Comparison of ENCODE assay signal across 11 cellular contexts in genomic region chr17:74512624-74513084, GRCh38. TPM values are rescaled to one million over a fixed set of nuclear protein-coding genes. Genes with fewer than 3 reads are reported as not detected.
DNase-seq lines count a peak whose midpoint lies in the region; ATAC-seq and TF ChIP-seq lines count a peak whose summit lies in the region.
"Had no signal": no experiment of that assay in that cellular context is flagged by ENCODE, and none has a peak within 500 bp of the region (broad histone marks: within the 10 kb centered on the region; RNA-seq: fewer than 3 reads in every experiment).

No MANE protein-coding gene starts in this region.

- H3K4me2 ChIP-seq in PC-9: no peak overlapping the region
- H3K4me2 ChIP-seq: KMS-11 had no signal

- DNase-seq in T-helper 2 cell treated with Interferon-gamma antibody and Interleukin-4, amounts not matched to agents 5 μg/mL and 100 μg/mL, for 36 hours (ENCODE audit: low spot score): peak; percentile 77
- no peak for DNase-seq in T-helper 2 cell
- peak; percentile 48 for DNase-seq in stimulated activated CD4-positive, alpha-beta T cell treated with anti-CD3 and anti-CD28 coated beads, Interleukin-4, amount 100 ng/mL, for 24 hours
- DNase-seq in dermis blood vessel endothelial cell: no peak
- DNase-seq in central memory CD4-positive, alpha-beta T cell: no peak
- DNase-seq in PC-9: no peak

- POLR2A ChIA-PET in PC-9 (lab: Charles Lee; ENCODE audit: unreplicated experiment): no interaction called here

- H3K4me1 ChIP-seq in PC-9 (replicated peaks; ENCODE audit: insufficient read depth): no peaks in the 10 kb centered on the region

- no peaks in the 10 kb centered on the region for H3F3A ChIP-seq in PC-9 (ENCODE audit: insufficient read depth, low read depth)

- CTCF ChIA-PET in PC-9 (lab: Charles Lee): no interaction called here

- H3K27me3 ChIP-seq in PC-9 (ENCODE audit: insufficient read depth, low read depth): peaks cover 17% of the 10 kb centered on the region; the same call in 1 of the 2 replicates

- H3K4me3 Mint-ChIP-seq in T-helper 2 cell treated with Interferon-gamma antibody and Interleukin-4, amounts not matched to agents 5 μg/mL and 100 μg/mL, for 36 hours: no peak overlapping the region
- H3K4me3 Mint-ChIP-seq in activated naive CD8-positive, alpha-beta T cell: peak overlapping the region; percentile 27

- no peak overlapping the region for H3K27ac ChIP-seq in PC-9
- H3K27ac ChIP-seq: 22Rv1, KMS-11 had no signal

- no peak for TF ChIP-seq CTCF in PC-9 (conservative IDR thresholded peaks at IDR 0.05)

- H3K27me3 Mint-ChIP-seq in T-helper 2 cell treated with Interferon-gamma antibody and Interleukin-4, amounts not matched to agents 5 μg/mL and 100 μg/mL, for 36 hours (ENCODE audit: low read depth): peaks cover 11% of the 10 kb centered on the region
- peaks cover 2% of the 10 kb centered on the region for H3K27me3 Mint-ChIP-seq in activated naive CD8-positive, alpha-beta T cell

- no peaks in the 10 kb centered on the region for H4K20me1 ChIP-seq in PC-9 (ENCODE audit: insufficient read depth)

- H3K79me2 ChIP-seq in PC-9 (ENCODE audit: low read depth): no peaks in the 10 kb centered on the region

- intact Hi-C loops in PC-9 (cut with micrococcal nuclease; ENCODE audit: unreplicated experiment): no loop called here

- peak; percentile 65 for ATAC-seq in HG03342 (IDR thresholded peaks at IDR 0.05; ENCODE audit: unreplicated experiment)

- BruUV-seq in PC-9 (replicated peaks; lab: Mats Ljungman, UMichigan): no TSS peak

- no peaks in the 10 kb centered on the region for H3K9me2 ChIP-seq in PC-9 (ENCODE audit: insufficient read depth)

- H3K4me1 Mint-ChIP-seq in T-helper 2 cell treated with Interferon-gamma antibody and Interleukin-4, amounts not matched to agents 5 μg/mL and 100 μg/mL, for 36 hours (ENCODE audit: low read depth): peaks cover 11% of the 10 kb centered on the region
- H3K4me1 Mint-ChIP-seq in activated naive CD8-positive, alpha-beta T cell (ENCODE audit: low read depth): peaks cover 16% of the 10 kb centered on the region

- H3K36me3 ChIP-seq in PC-9 (ENCODE audit: low read depth): no peaks in the 10 kb centered on the region

- H2AFZ ChIP-seq in PC-9: no peak overlapping the region

- peaks cover 12% of the 10 kb centered on the region for H3K9me3 Mint-ChIP-seq in T-helper 2 cell treated with Interferon-gamma antibody and Interleukin-4, amounts not matched to agents 5 μg/mL and 100 μg/mL, for 36 hours
- H3K9me3 Mint-ChIP-seq in activated naive CD8-positive, alpha-beta T cell (ENCODE audit: low read depth): peaks cover 4% of the 10 kb centered on the region

- H3K36me3 Mint-ChIP-seq in T-helper 2 cell treated with Interferon-gamma antibody and Interleukin-4, amounts not matched to agents 5 μg/mL and 100 μg/mL, for 36 hours (ENCODE audit: low read depth): peaks cover 11% of the 10 kb centered on the region
- H3K36me3 Mint-ChIP-seq in activated naive CD8-positive, alpha-beta T cell: peaks cover 7% of the 10 kb centered on the region

- H3K9me3 ChIP-seq in PC-9 (ENCODE audit: insufficient read depth, low read depth): 0 out of 2 replicates have a peak, but pooled peaks cover 4% of the 10 kb centered on the region

- no peak overlapping the region for H3K4me3 ChIP-seq in PC-9

- no peak overlapping the region for H3K27ac Mint-ChIP-seq in T-helper 2 cell treated with Interferon-gamma antibody and Interleukin-4, amounts not matched to agents 5 μg/mL and 100 μg/mL, for 36 hours
- peak overlapping the region; percentile 84 for H3K27ac Mint-ChIP-seq in activated naive CD8-positive, alpha-beta T cell

RNA-seq across cellular contexts. Expression of gene CD300LB, which starts 18.6 kb away (rescaled TPM):
- total RNA-seq in dermis blood vessel endothelial cell (not detected in 2 replicates), PC-9 (2021) (not detected in 2 replicates)
- total RNA-seq: dermis microvascular lymphatic vessel endothelial cell had no signal

RNA-seq across cellular contexts. Expression of gene CD300C, which starts 33.3 kb away (rescaled TPM):
- not detected in 2 replicates for total RNA-seq in dermis blood vessel endothelial cell
- total RNA-seq in PC-9 (2021): not detected in 2 replicates
- total RNA-seq: dermis microvascular lymphatic vessel endothelial cell had no signal

RNA-seq across cellular contexts. Expression of gene CD300A, which starts 46.2 kb away (rescaled TPM):
- total RNA-seq in dermis blood vessel endothelial cell (not detected in 2 replicates), PC-9 (2021) (not detected in 2 replicates)
- total RNA-seq: dermis microvascular lymphatic vessel endothelial cell had no signal

RNA-seq across cellular contexts. Expression of gene CD300H, which starts 54.7 kb away (rescaled TPM):
- total RNA-seq in dermis blood vessel endothelial cell (not detected in 2 replicates), PC-9 (2021) (not detected in 2 replicates)
- total RNA-seq: dermis microvascular lymphatic vessel endothelial cell had no signal

Comparison
In these comparisons a context has a peak if more than half of its experiments do, and no peak if none do; other contexts are left out.
1. DNase-seq: peak in T-helper 2 cell treated with Interferon-gamma antibody and Interleukin-4, amounts not matched to agents 5 μg/mL and 100 μg/mL, for 36 hours (single experiment) and stimulated activated CD4-positive, alpha-beta T cell treated with anti-CD3 and anti-CD28 coated beads, Interleukin-4, amount 100 ng/mL, for 24 hours (single experiment); none in T-helper 2 cell (0 of 5), dermis blood vessel endothelial cell (single experiment), central memory CD4-positive, alpha-beta T cell (single experiment) and PC-9 (0 of 2).